In genomic region chr12:109093022-109093918, GRCh38 we compare ENCODE assay signal across 1 cellular context.
A peak's percentile ranks its signal among the peaks of the same experiment; 100 is the strongest.
TF ChIP-seq lines count a peak whose summit lies in the region.

ALKBH2 (minus strand) TSS chr12:109093472; CDS start chr12:109092786, 686 bp downstream.

TF ChIP-seq in HepG2, 621 proteins besides CTCF, POLR2A, EP300 and RAD21 (continued from another document and continues in another):
- TF ChIP-seq ZFP91 (CRISPR knock-in tag; IDR thresholded peaks at IDR 0.05; ENCODE audit: borderline replicate concordance) (peak; percentile 97), FOSL2 (CRISPR knock-in tag; IDR thresholded peaks at IDR 0.05) (peak; percentile 77), NBN (conservative IDR thresholded peaks at IDR 0.05) (no peak), ZBTB7A (CRISPR knock-in tag; IDR thresholded peaks at IDR 0.05) (0 out of 2 replicates have a peak, but pooled peaks have one; percentile 68), NR2F1 (CRISPR knock-in tag; IDR thresholded peaks at IDR 0.05) (peak in 1 of 2 experiments; percentile 55; a peak in 1 of 4 replicates), THAP7 (CRISPR knock-in tag; IDR thresholded peaks at IDR 0.05) (no peak), SIX4 (CRISPR knock-in tag; IDR thresholded peaks at IDR 0.05) (0 out of 2 replicates have a peak, but pooled peaks have one; percentile 42), THAP9 (CRISPR knock-in tag; IDR thresholded peaks at IDR 0.05; ENCODE audit: borderline replicate concordance) (peak; percentile 92), ZNF136 (CRISPR knock-in tag; IDR thresholded peaks at IDR 0.05; ENCODE audit: low read depth) (peak; percentile 90), GMEB1 (CRISPR knock-in tag; IDR thresholded peaks at IDR 0.05; ENCODE audit: borderline replicate concordance) (peak; percentile 91), ZNF607 (CRISPR knock-in tag; IDR thresholded peaks at IDR 0.05; ENCODE audit: borderline replicate concordance) (peak; percentile 98), ZNF331 (CRISPR knock-in tag; IDR thresholded peaks at IDR 0.05) (peak; percentile 93), RARG (CRISPR knock-in tag; IDR thresholded peaks at IDR 0.05; ENCODE audit: low read depth) (no peak), CREBL2 (CRISPR knock-in tag; IDR thresholded peaks at IDR 0.05; ENCODE audit: borderline replicate concordance) (peak; percentile 94; the same call in 1 of the 2 replicates), ZNF713 (CRISPR knock-in tag; IDR thresholded peaks at IDR 0.05) (peak; percentile 96; the same call in 1 of the 2 replicates), FOXA1 (IDR thresholded peaks at IDR 0.05) (no peak), FOXA1 (CRISPR knock-in tag; IDR thresholded peaks at IDR 0.05) (peak; percentile 63; the same call in 1 of the 2 replicates), ELF4 (CRISPR knock-in tag; IDR thresholded peaks at IDR 0.05; ENCODE audit: borderline replicate concordance) (peak; percentile 72; the same call in 1 of the 2 replicates), RFX5 (IDR thresholded peaks at IDR 0.05; ENCODE audit: low read depth, low read length) (no peak), ZNF18 (CRISPR knock-in tag; IDR thresholded peaks at IDR 0.05; ENCODE audit: insufficient replicate concordance) (no peak), SNRNP70 (IDR thresholded peaks at IDR 0.05; ENCODE audit: low read depth, low read length) (no peak), ZNF781 (CRISPR knock-in tag; IDR thresholded peaks at IDR 0.05; ENCODE audit: borderline replicate concordance, not compliant biosample characterization) (peak; percentile 99), IKZF1 (IDR thresholded peaks at IDR 0.05) (no peak), SSRP1 (CRISPR knock-in tag; IDR thresholded peaks at IDR 0.05) (no peak; the same call in 1 of the 2 replicates), MXI1 (IDR thresholded peaks at IDR 0.05; ENCODE audit: borderline replicate concordance, low read depth, low read length) (peak; percentile 96; the same call in 2 of the 3 replicates), ZNF737 (CRISPR knock-in tag; IDR thresholded peaks at IDR 0.05; ENCODE audit: borderline replicate concordance) (0 out of 2 replicates have a peak, but pooled peaks have one; percentile 24), ZNF138 (CRISPR knock-in tag; IDR thresholded peaks at IDR 0.05; ENCODE audit: low read depth) (peak; percentile 97; the same call in 1 of the 2 replicates), ZNF431 (CRISPR knock-in tag; IDR thresholded peaks at IDR 0.05; ENCODE audit: borderline replicate concordance, low read depth) (peak; percentile 98), ARID3A (IDR thresholded peaks at IDR 0.05; ENCODE audit: low read depth, low read length) (peak; percentile 73; the same call in 1 of the 2 replicates), PBX3 (CRISPR knock-in tag; IDR thresholded peaks at IDR 0.05; ENCODE audit: borderline replicate concordance) (no peak), SETDB1 (CRISPR knock-in tag; IDR thresholded peaks at IDR 0.05; ENCODE audit: borderline replicate concordance) (peak; percentile 86; the same call in 1 of the 2 replicates), ZNF816 (CRISPR knock-in tag; IDR thresholded peaks at IDR 0.05; ENCODE audit: borderline replicate concordance) (no peak; the same call in 1 of the 2 replicates), ATF1 (CRISPR knock-in tag; IDR thresholded peaks at IDR 0.05) (peak; percentile 92), TAF1 (CRISPR knock-in tag; IDR thresholded peaks at IDR 0.05) (peak; percentile 70), HNRNPL (IDR thresholded peaks at IDR 0.05; ENCODE audit: low read depth, low read length) (0 out of 2 replicates have a peak, but pooled peaks have one; percentile 35), CBX5 (CRISPR knock-in tag; IDR thresholded peaks at IDR 0.05; ENCODE audit: borderline replicate concordance) (peak; percentile 94; the same call in 1 of the 2 replicates), NCOA5 (CRISPR knock-in tag; IDR thresholded peaks at IDR 0.05) (no peak), ZNF263 (CRISPR knock-in tag; IDR thresholded peaks at IDR 0.05) (peak; percentile 47; the same call in 1 of the 2 replicates), CEBPZ (IDR thresholded peaks at IDR 0.05; ENCODE audit: low read length) (no peak), HBP1 (CRISPR knock-in tag; IDR thresholded peaks at IDR 0.05; ENCODE audit: low read depth) (peak; percentile 86), BHLHE40 (IDR thresholded peaks at IDR 0.05; ENCODE audit: low read length) (0 out of 2 replicates have a peak, but pooled peaks have one; percentile 10), ZNF275 (CRISPR knock-in tag; IDR thresholded peaks at IDR 0.05; ENCODE audit: borderline replicate concordance) (peak; percentile 90; the same call in 1 of the 2 replicates), RELA (CRISPR knock-in tag; IDR thresholded peaks at IDR 0.05) (peak; percentile 55; the same call in 1 of the 2 replicates), FOXM1 (CRISPR knock-in tag; IDR thresholded peaks at IDR 0.05) (no peak), GLI4 (CRISPR knock-in tag; IDR thresholded peaks at IDR 0.05; ENCODE audit: borderline replicate concordance) (peak; percentile 88; the same call in 1 of the 2 replicates)
